Comparison of ENCODE assay signal across 8 cellular contexts in genomic region chr1:163561570-163562295, GRCh38.
DNase-seq lines count a peak whose midpoint lies in the region; ATAC-seq and TF ChIP-seq lines count a peak whose summit lies in the region.

No MANE protein-coding gene starts in this region.

- H3K9me3 ChIP-seq in mesenchymal stem cell (ENCODE audit: control insufficient read depth, low read length) = no peaks in the 10 kb centered on the region

- no peaks in the 10 kb centered on the region for H3K36me3 ChIP-seq in mesenchymal stem cell (ENCODE audit: control insufficient read depth in 1 of 2, insufficient read depth in 2 of 2, low read depth in 1 of 2, low read length in 2 of 2)

- no peaks in the 10 kb centered on the region for H3K4me1 ChIP-seq in mesenchymal stem cell (ENCODE audit: control insufficient read depth, insufficient read depth, low read depth, low read length)

- H2BK120ac ChIP-seq in mesenchymal stem cell (ENCODE audit: low read depth, low read length) = no peak overlapping the region

- in situ Hi-C loops in astrocyte of the spinal cord (cut with HindIII; ENCODE audit: low sequenced_read_pairs) = no loop called here

- no peak overlapping the region for H3K4me2 ChIP-seq in mesenchymal stem cell (ENCODE audit: low read length, poor library complexity, severe bottlenecking)

- no peak overlapping the region for H2BK15ac ChIP-seq in mesenchymal stem cell (ENCODE audit: low read depth, poor library complexity, severe bottlenecking)

- DNase-seq in D341Med (ENCODE audit: low spot score) (peak; percentile 57), NCI-H146 (lab: John Stamatoyannopoulos, UW) (peak; percentile 76), astrocyte of the spinal cord (ENCODE audit: low read depth, low spot score) (peak; percentile 26), mesenchymal stem cell (peak; percentile 36), germinal center (ENCODE audit: low spot score) (no peak), SIG-M5 treated with dmso at 0.1 percent for 504 hours (lab: John Stamatoyannopoulos, UW; ENCODE audit: unreplicated experiment) (no peak)
- no peak for DNase-seq in activated CD8-positive, alpha-beta T cell treated with anti-CD3 and anti-CD28 coated beads, Interleukin-2, amount 10 ng/mL, durations not matched to agents 7 days and 5 days

- H3K14ac ChIP-seq in mesenchymal stem cell (ENCODE audit: low read length in 2 of 2) = no peak overlapping the region

- no peak for ATAC-seq in activated CD8-positive, alpha-beta T cell treated with anti-CD3 and anti-CD28 coated beads, Interleukin-2, amount 10 ng/mL, durations not matched to agents 7 days and 5 days
- ATAC-seq in HG02884 (IDR thresholded peaks at IDR 0.05; ENCODE audit: unreplicated experiment) = no peak

- H3K27ac ChIP-seq in mesenchymal stem cell (ENCODE audit: low read length, poor library complexity, severe bottlenecking) = no peak overlapping the region

- no peak overlapping the region for H2BK5ac ChIP-seq in mesenchymal stem cell (ENCODE audit: low read depth, low read length, poor library complexity, severe bottlenecking)

- H3K4me3 Mint-ChIP-seq in activated CD8-positive, alpha-beta T cell treated with anti-CD3 and anti-CD28 coated beads, Interleukin-2, amount 10 ng/mL, durations not matched to agents 7 days and 5 days = no peak overlapping the region

- CTCF ChIA-PET in activated CD8-positive, alpha-beta T cell treated with anti-CD3 and anti-CD28 coated beads, Interleukin-2, amount 10 ng/mL, durations not matched to agents 7 days and 5 days (lab: Charles Lee) = no interaction called here

- H3K27me3 ChIP-seq in mesenchymal stem cell (ENCODE audit: control insufficient read depth in 1 of 2, insufficient read depth in 1 of 2, low read length in 2 of 2) = no peaks in the 10 kb centered on the region

- no peak overlapping the region for H2BK12ac ChIP-seq in mesenchymal stem cell (ENCODE audit: low read length in 2 of 2)

- H3K18ac ChIP-seq in mesenchymal stem cell (ENCODE audit: low read depth in 1 of 2, low read length in 2 of 2) = no peak overlapping the region

- no peak overlapping the region for H3K27ac Mint-ChIP-seq in activated CD8-positive, alpha-beta T cell treated with anti-CD3 and anti-CD28 coated beads, Interleukin-2, amount 10 ng/mL, durations not matched to agents 7 days and 5 days

- H3K4me1 Mint-ChIP-seq in activated CD8-positive, alpha-beta T cell treated with anti-CD3 and anti-CD28 coated beads, Interleukin-2, amount 10 ng/mL, durations not matched to agents 7 days and 5 days (ENCODE audit: low read depth) = no peaks in the 10 kb centered on the region

- H2AFZ ChIP-seq in mesenchymal stem cell (ENCODE audit: low read depth, low read length) = no peak overlapping the region

- no peaks in the 10 kb centered on the region for H3K27me3 Mint-ChIP-seq in activated CD8-positive, alpha-beta T cell treated with anti-CD3 and anti-CD28 coated beads, Interleukin-2, amount 10 ng/mL, durations not matched to agents 7 days and 5 days (ENCODE audit: low read depth)

- H3K79me1 ChIP-seq in mesenchymal stem cell (replicated peaks; ENCODE audit: low read length, poor library complexity, severe bottlenecking) = no peaks in the 10 kb centered on the region

- H3K23ac ChIP-seq in mesenchymal stem cell (ENCODE audit: low read length in 2 of 2) = no peak overlapping the region

- WGBS in mesenchymal stem cell = 31% methylated on average over 2 of the region's 3 CpGs

- no peak overlapping the region for H4K8ac ChIP-seq in mesenchymal stem cell (ENCODE audit: low read length)

- H3K4ac ChIP-seq in mesenchymal stem cell (ENCODE audit: low read depth in 1 of 2, low read length in 2 of 2) = no peak overlapping the region

- no peak overlapping the region for H2AK5ac ChIP-seq in mesenchymal stem cell (ENCODE audit: low read length, severe bottlenecking)

- H3K9me3 Mint-ChIP-seq in activated CD8-positive, alpha-beta T cell treated with anti-CD3 and anti-CD28 coated beads, Interleukin-2, amount 10 ng/mL, durations not matched to agents 7 days and 5 days (ENCODE audit: insufficient read depth) = no peaks in the 10 kb centered on the region

- H3K9ac ChIP-seq in mesenchymal stem cell (ENCODE audit: low read length) = no peak overlapping the region

- no peaks in the 10 kb centered on the region for H3K36me3 Mint-ChIP-seq in activated CD8-positive, alpha-beta T cell treated with anti-CD3 and anti-CD28 coated beads, Interleukin-2, amount 10 ng/mL, durations not matched to agents 7 days and 5 days (ENCODE audit: low read depth)

- H4K91ac ChIP-seq in mesenchymal stem cell (ENCODE audit: low read length) = no peak overlapping the region

- POLR2A ChIA-PET in activated CD8-positive, alpha-beta T cell treated with anti-CD3 and anti-CD28 coated beads, Interleukin-2, amount 10 ng/mL, durations not matched to agents 7 days and 5 days (lab: Charles Lee) = no interaction called here

- peak; percentile 27 for TF ChIP-seq CTCF in astrocyte of the spinal cord (IDR thresholded peaks at IDR 0.05; ENCODE audit: low read depth, low read length)

- H3K4me3 ChIP-seq in astrocyte of the spinal cord (ENCODE audit: low read depth, low read length) = no peak overlapping the region
- no peak overlapping the region for H3K4me3 ChIP-seq in mesenchymal stem cell (ENCODE audit: insufficient read depth in 1 of 2, low read depth in 1 of 2, low read length in 2 of 2)

Comparison
In these comparisons a context has a peak if more than half of its experiments do, and no peak if none do; other contexts are left out.
1. DNase-seq: peak in D341Med (single experiment), NCI-H146 (single experiment), astrocyte of the spinal cord (single experiment) and mesenchymal stem cell (single experiment); none in germinal center (single experiment), activated CD8-positive, alpha-beta T cell treated with anti-CD3 and anti-CD28 coated beads, Interleukin-2, amount 10 ng/mL, durations not matched to agents 7 days and 5 days (single experiment) and SIG-M5 treated with dmso at 0.1 percent for 504 hours (single experiment).